9 cellular contexts compared by ENCODE assay signal in the genomic region with DNA sequence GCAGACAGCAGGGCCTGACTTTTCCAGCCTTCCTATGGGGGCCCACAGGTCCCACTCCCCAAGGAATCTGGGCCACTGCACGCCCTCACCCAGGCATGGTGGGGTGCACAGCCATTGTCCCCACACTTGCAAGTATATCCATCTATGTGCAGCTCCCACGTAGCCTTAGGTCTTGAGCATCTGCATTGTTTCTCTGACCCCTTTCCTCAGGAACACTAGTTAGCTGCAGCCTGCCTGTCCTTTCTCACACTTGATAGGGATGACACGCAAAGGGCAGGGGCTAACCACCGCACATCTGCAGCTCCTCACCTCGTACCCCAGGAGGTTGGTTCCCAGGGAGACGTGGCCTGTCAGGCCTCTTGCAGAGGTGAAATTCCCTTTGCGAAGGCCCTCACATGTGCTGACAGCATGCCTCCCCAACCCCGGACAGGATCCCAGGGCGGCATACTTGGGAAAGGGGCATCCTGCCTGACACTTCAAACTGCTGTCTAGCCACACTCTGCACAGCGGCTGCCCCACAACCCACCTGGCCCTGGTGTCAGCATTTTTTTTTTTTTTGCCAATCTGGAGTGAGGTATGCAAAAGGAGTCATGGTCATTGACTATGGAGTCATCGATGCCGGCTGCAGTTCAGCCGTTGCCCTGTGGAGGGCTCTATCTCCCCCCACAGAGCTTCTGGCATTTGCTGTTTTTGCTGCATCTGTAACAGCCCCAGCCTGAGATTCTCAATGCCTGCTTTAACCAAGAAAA. TPM values are rescaled to one million over a fixed set of nuclear protein-coding genes. Genes with fewer than 3 reads are reported as not detected.
DNase-seq lines count a peak whose midpoint lies in the region; ATAC-seq, FAIRE-seq and TF ChIP-seq lines count a peak whose summit lies in the region.
"Had no signal": no experiment of that assay in that cellular context is flagged by ENCODE, and none has a peak within 500 bp of the region (broad histone marks: within the 10 kb centered on the region; RNA-seq: fewer than 3 reads in every experiment).

No MANE protein-coding gene starts in this region.

- TF ChIP-seq RAD21 in K562 (CRISPR knock-in tag; conservative IDR thresholded peaks at IDR 0.05 in 1 of 2, IDR thresholded peaks at IDR 0.05 in 1 of 2) = peak; percentile 41 to 70; a peak in 3 of 4 replicates

- BruUV-seq in K562 (replicated peaks; lab: Mats Ljungman, UMichigan) = no TSS peak

- TF ChIP-seq EP300 in K562 (IDR thresholded peaks at IDR 0.05; ENCODE audit: low read length) = no peak

- H4K20me1 ChIP-seq in K562 (replicated peaks; ENCODE audit: control insufficient read depth, insufficient read depth, low read length) = peaks cover 17% of the 10 kb centered on the region

- TF ChIP-seq POLR2A in K562 (conservative IDR thresholded peaks at IDR 0.05) = peak; percentile 33; the same call in 1 of the 2 replicates

- peak; percentile 18 for ATAC-seq in HG03565 (IDR thresholded peaks at IDR 0.05; ENCODE audit: unreplicated experiment)
- ATAC-seq in K562 = peak; percentile 70

- H3K4me3 ChIP-seq in K562 = no peak overlapping the region

- no peaks in the 10 kb centered on the region for H3K27me3 ChIP-seq in K562 (ENCODE audit: control insufficient read depth in 2 of 2, insufficient read depth in 2 of 2, low read length in 2 of 2)

- DNase-seq in NCI-H345 (lab: John Stamatoyannopoulos, UW) = peak; percentile 31
- DNase-seq in NCI-H345 treated with DMSO at 0.1 percent for 48 hours (lab: John Stamatoyannopoulos, UW; ENCODE audit: unreplicated experiment) = no peak
- peak; percentile 32 to 34 for DNase-seq in SHP77 (lab: John Stamatoyannopoulos, UW)
- peak; percentile 64 to 79 (median 74) for DNase-seq in K562 (ENCODE audit: extremely low read depth in 1 of 4, low spot score in 3 of 4)
- peak; percentile 78 for DNase-seq in iPS-NIHi7 (ENCODE audit: extremely low spot score)
- DNase-seq in stimulated activated CD4-positive, alpha-beta T cell treated with anti-CD3 and anti-CD28 coated beads, Interleukin-12 subunit alpha, Interleukin-12 subunit beta, amount 100 ng/mL, for 48 hours (ENCODE audit: low read depth in 2 of 3, low spot score in 1 of 3) = peak in 2 of 3 donors; percentile 36 to 48
- no peak for DNase-seq in COR-L47 (lab: John Stamatoyannopoulos, UW)

- CTCF ChIA-PET in K562 (lab: Yijun Ruan, JAX; ENCODE audit: low intra/inter-chr PET ratio) = interaction anchor here (0.6 to 0.7 kb wide), 2 partner anchors 310 to 1091 kb away, joined by 3 to 4 read pairs; no protein-coding TSS in a partner anchor

- FAIRE-seq in K562 (lab: Jason Lieb, UNC) = peak; percentile 61
- FAIRE-seq: endometrium had no signal

- no peaks in the 10 kb centered on the region for H3K9me1 ChIP-seq in K562 (ENCODE audit: control insufficient read depth, insufficient read depth, low read length)

- in situ Hi-C loops in K562 (cut with MboI) = no loop called here

- no peak overlapping the region for H2AFZ ChIP-seq in K562 (ENCODE audit: low read depth, low read length)

- intact Hi-C loops in K562 (cut with micrococcal nuclease) = loop anchor here (1.0 kb wide), 1 partner anchor 249 kb away; no protein-coding TSS in a partner anchor

- H3K9ac ChIP-seq in K562 (ENCODE audit: insufficient read depth in 1 of 2, low read depth in 2 of 2, low read length in 2 of 2) = peak overlapping the region in 1 of 2 experiments; percentile 90; a peak in 2 of 4 replicates

- H3K4me1 ChIP-seq in K562 (replicated peaks in 1 of 2; ENCODE audit: control insufficient read depth in 2 of 2, insufficient read depth in 2 of 2, low read length in 2 of 2) = peaks cover 13 to 74% of the 10 kb centered on the region in 2 experiments

- TF ChIP-seq CTCF in K562 (IDR thresholded peaks at IDR 0.05 in 2 of 3, conservative IDR thresholded peaks at IDR 0.05 in 1 of 3; ENCODE audit: insufficient read depth in 2 of 3, low read depth in 1 of 3, low read length in 3 of 3) = peak; percentile 77 to 93 (median 83)

- H3K4me2 ChIP-seq in K562 (ENCODE audit: insufficient read depth, low read length) = no peak overlapping the region

- H3K79me2 ChIP-seq in K562 (ENCODE audit: control insufficient read depth, insufficient read depth, low read length) = peaks cover 24% of the 10 kb centered on the region

- POLR2A ChIA-PET in K562 (lab: Yijun Ruan, JAX) = interaction anchor here (0.5 to 1.2 kb wide), 6 partner anchors 10 to 210 kb away, joined by 3 to 5 read pairs (median 4); no protein-coding TSS in a partner anchor

- H3K36me3 ChIP-seq in K562 (ENCODE audit: control insufficient read depth, insufficient read depth, low read length) = peaks cover 35% of the 10 kb centered on the region; the same call in 2 of the 3 replicates

- WGBS in K562 (ENCODE audit: insufficient coverage, low coverage, missing lambda C conversion rate) = 47% methylated on average over 13 of the region's 13 CpGs

- 0 out of 2 replicates have a peak, but pooled peaks cover 2% of the 10 kb centered on the region for H3K9me3 ChIP-seq in K562 (replicated peaks; ENCODE audit: control insufficient read depth, insufficient read depth, low read depth, low read length)

- no peak overlapping the region for H3K27ac ChIP-seq in K562 (ENCODE audit: extremely low read depth, low read depth, low read length)

TF ChIP-seq in K562, 482 proteins besides CTCF, POLR2A, EP300 and RAD21 (continues in another document):
- no peak for TF ChIP-seq ETV1 (tag; conservative IDR thresholded peaks at IDR 0.05; ENCODE audit: low read depth)
- TF ChIP-seq POLR2B (IDR thresholded peaks at IDR 0.05; ENCODE audit: low read depth, partially characterized antibody) = peak; percentile 39
- TF ChIP-seq RCOR1 (IDR thresholded peaks at IDR 0.05; ENCODE audit: borderline replicate concordance in 1 of 2, low read depth in 2 of 2, low read length in 2 of 2) = 0 out of 4 replicates have a peak, but pooled peaks of 1 of the 2 experiments have one; percentile 27
- 0 out of 2 replicates have a peak, but pooled peaks have one; percentile 30 for TF ChIP-seq NKRF (IDR thresholded peaks at IDR 0.05; ENCODE audit: borderline replicate concordance)

RNA-seq across cellular contexts. Expression of gene JMJD4, which starts 5.0 kb away (rescaled TPM):
- total RNA-seq in K562 (2011; cell fraction: chromatin; rRNA removed; ENCODE audit: low replicate concordance) = 49.8 and 198 TPM in 2 replicates
- 191 and 200 TPM in 2 replicates for total RNA-seq in K562 (2011; cell fraction: nucleolus; rRNA removed)
- total RNA-seq in K562 (2011; cell fraction: nucleoplasm; rRNA removed) = 67.6 and 91.5 TPM in 2 replicates
- total RNA-seq in K562 (2014; rRNA removed) (39.6 and 52.8 TPM in 2 replicates), K562 (2014; rRNA removed; fragmentation: Illumina TruSeq; extraction: Trizol) (19.5 and 20.3 TPM in 2 replicates), K562 (2015; rRNA removed; fragmentation: Illumina TruSeq; extraction: Trizol) (30.3 and 33.9 TPM in 2 replicates), K562 (2021) (41.7 and 42.6 TPM in 2 replicates)
- polyA plus RNA-seq in K562 (2011; rRNA removed) (23.4 and 29.2 TPM in 2 replicates), K562 (2014; fragmentation: Illumina TruSeq; extraction: Trizol) (22.0 and 26.6 TPM in 2 replicates), K562 (2014; fragmentation: Nextera tagmentation; extraction: Ambion mirVana) (1 to 10 TPM; 1.4 to 3.0 TPM), K562 (2014; rRNA removed) (31.7 and 34.7 TPM in 2 replicates)
- 30.5 and 75.3 TPM in 2 replicates for polyA plus RNA-seq in K562 (2011; cell fraction: cytosol; rRNA removed)
- 80.7 and 138 TPM in 2 replicates for polyA plus RNA-seq in K562 (2011; cell fraction: nucleus; rRNA removed)
- polyA plus RNA-seq in K562 (2012) = 22.6 and 23.5 TPM in 2 replicates
- 26.8 and 39.5 TPM in 2 replicates for polyA minus RNA-seq in K562 (2011; rRNA and poly(A)+ RNA removed)
- polyA minus RNA-seq in K562 (2011; cell fraction: cytosol; rRNA and poly(A)+ RNA removed) = 16.2 and 28.8 TPM in 2 replicates
- polyA minus RNA-seq in K562 (2011; cell fraction: nucleus; rRNA and poly(A)+ RNA removed) = 148 and 159 TPM in 2 replicates

RNA-seq across cellular contexts. Expression of gene SNAP47, which starts 5.2 kb away (rescaled TPM):
- 76.1 and 128 TPM in 2 replicates for total RNA-seq in K562 (2011; cell fraction: chromatin; rRNA removed; ENCODE audit: low replicate concordance)
- 57.5 and 65.0 TPM in 2 replicates for total RNA-seq in K562 (2011; cell fraction: nucleolus; rRNA removed)
- 47.6 and 53.5 TPM in 2 replicates for total RNA-seq in K562 (2011; cell fraction: nucleoplasm; rRNA removed)
- total RNA-seq in K562 (2014; rRNA removed) (40.9 and 49.6 TPM in 2 replicates), K562 (2014; rRNA removed; fragmentation: Illumina TruSeq; extraction: Trizol) (30.7 and 32.7 TPM in 2 replicates), K562 (2015; rRNA removed; fragmentation: Illumina TruSeq; extraction: Trizol) (32.5 and 33.2 TPM in 2 replicates), K562 (2021) (37.3 and 41.3 TPM in 2 replicates)
- polyA plus RNA-seq in K562 (2011; rRNA removed) (32.1 and 36.8 TPM in 2 replicates), K562 (2014; fragmentation: Illumina TruSeq; extraction: Trizol) (32.6 and 36.8 TPM in 2 replicates), K562 (2014; fragmentation: Nextera tagmentation; extraction: Ambion mirVana) (1 to 10 TPM; 2.5 to 4.4 TPM), K562 (2014; rRNA removed) (24.9 and 33.0 TPM in 2 replicates)
- polyA plus RNA-seq in K562 (2011; cell fraction: cytosol; rRNA removed) = 38.5 and 42.9 TPM in 2 replicates
- 32.8 and 52.6 TPM in 2 replicates for polyA plus RNA-seq in K562 (2011; cell fraction: nucleus; rRNA removed)
- 28.7 and 32.4 TPM in 2 replicates for polyA plus RNA-seq in K562 (2012)
- polyA minus RNA-seq in K562 (2011; rRNA and poly(A)+ RNA removed) = 33.3 and 35.8 TPM in 2 replicates
- polyA minus RNA-seq in K562 (2011; cell fraction: cytosol; rRNA and poly(A)+ RNA removed) = 21.2 TPM in 2 replicates
- polyA minus RNA-seq in K562 (2011; cell fraction: nucleus; rRNA and poly(A)+ RNA removed) = 38.6 and 53.3 TPM in 2 replicates

Comparison
In these comparisons a context has a peak if more than half of its experiments do, and no peak if none do; other contexts are left out.
1. DNase-seq: peak in NCI-H345 (single experiment), SHP77 (2 of 2), K562 (4 of 4), iPS-NIHi7 (single experiment) and stimulated activated CD4-positive, alpha-beta T cell treated with anti-CD3 and anti-CD28 coated beads, Interleukin-12 subunit alpha, Interleukin-12 subunit beta, amount 100 ng/mL, for 48 hours (2 of 3); none in NCI-H345 treated with DMSO at 0.1 percent for 48 hours (single experiment) and COR-L47 (single experiment).